2 cellular contexts compared by ENCODE assay signal in the genomic region with DNA sequence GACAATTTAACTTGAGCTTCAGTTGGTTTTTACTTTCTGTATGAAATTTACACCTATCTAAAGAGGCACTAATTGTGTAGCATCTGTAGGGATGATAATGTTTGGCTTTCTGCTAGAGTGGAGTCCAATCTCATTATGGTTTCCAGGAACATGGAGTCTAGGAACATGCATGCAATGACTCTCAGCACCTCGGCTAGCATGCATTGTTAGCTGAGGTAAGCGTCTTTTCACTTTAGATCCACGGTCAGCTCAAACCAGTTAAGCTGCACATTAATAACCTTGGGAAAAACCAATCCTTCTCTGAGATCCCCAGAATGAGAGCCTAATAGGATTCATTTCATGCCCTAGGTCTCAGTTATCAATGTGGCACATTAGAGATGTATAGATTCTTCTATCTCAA.
TF ChIP-seq lines count a peak whose summit lies in the region.

No MANE protein-coding gene starts in this region.

TF ChIP-seq in A549, 52 proteins besides CTCF, POLR2A, EP300 and RAD21 (continued from another document):
- TF ChIP-seq CHD4 (IDR thresholded peaks at IDR 0.05; ENCODE audit: borderline replicate concordance) (no peak), MAFK (IDR thresholded peaks at IDR 0.05; ENCODE audit: partially characterized antibody) (peak; percentile 9)

TF ChIP-seq in HCT116, 20 proteins besides CTCF, POLR2A, EP300 and RAD21 (continued from another document):
- no peak for TF ChIP-seq SIN3A (IDR thresholded peaks at IDR 0.05; ENCODE audit: low read depth)
- no peak for TF ChIP-seq EGR1 (IDR thresholded peaks at IDR 0.05; ENCODE audit: low read depth)
- TF ChIP-seq ZNF274 (IDR thresholded peaks at IDR 0.05; ENCODE audit: low read depth, low read length) = no peak
- TF ChIP-seq, protein P1, sequence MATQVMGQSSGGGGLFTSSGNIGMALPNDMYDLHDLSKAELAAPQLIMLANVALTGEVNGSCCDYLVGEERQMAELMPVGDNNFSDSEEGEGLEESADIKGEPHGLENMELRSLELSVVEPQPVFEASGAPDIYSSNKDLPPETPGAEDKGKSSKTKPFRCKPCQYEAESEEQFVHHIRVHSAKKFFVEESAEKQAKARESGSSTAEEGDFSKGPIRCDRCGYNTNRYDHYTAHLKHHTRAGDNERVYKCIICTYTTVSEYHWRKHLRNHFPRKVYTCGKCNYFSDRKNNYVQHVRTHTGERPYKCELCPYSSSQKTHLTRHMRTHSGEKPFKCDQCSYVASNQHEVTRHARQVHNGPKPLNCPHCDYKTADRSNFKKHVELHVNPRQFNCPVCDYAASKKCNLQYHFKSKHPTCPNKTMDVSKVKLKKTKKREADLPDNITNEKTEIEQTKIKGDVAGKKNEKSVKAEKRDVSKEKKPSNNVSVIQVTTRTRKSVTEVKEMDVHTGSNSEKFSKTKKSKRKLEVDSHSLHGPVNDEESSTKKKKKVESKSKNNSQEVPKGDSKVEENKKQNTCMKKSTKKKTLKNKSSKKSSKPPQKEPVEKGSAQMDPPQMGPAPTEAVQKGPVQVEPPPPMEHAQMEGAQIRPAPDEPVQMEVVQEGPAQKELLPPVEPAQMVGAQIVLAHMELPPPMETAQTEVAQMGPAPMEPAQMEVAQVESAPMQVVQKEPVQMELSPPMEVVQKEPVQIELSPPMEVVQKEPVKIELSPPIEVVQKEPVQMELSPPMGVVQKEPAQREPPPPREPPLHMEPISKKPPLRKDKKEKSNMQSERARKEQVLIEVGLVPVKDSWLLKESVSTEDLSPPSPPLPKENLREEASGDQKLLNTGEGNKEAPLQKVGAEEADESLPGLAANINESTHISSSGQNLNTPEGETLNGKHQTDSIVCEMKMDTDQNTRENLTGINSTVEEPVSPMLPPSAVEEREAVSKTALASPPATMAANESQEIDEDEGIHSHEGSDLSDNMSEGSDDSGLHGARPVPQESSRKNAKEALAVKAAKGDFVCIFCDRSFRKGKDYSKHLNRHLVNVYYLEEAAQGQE (IDR thresholded peaks at IDR 0.05; ENCODE audit: low read depth) = no peak
- no peak for TF ChIP-seq EZH2phosphoT487 (IDR thresholded peaks at IDR 0.05; ENCODE audit: borderline replicate concordance)
- TF ChIP-seq ZFX (IDR thresholded peaks at IDR 0.05) = no peak
- no peak for TF ChIP-seq SP1 (IDR thresholded peaks at IDR 0.05; ENCODE audit: low read depth)
- TF ChIP-seq TCF7L2 (IDR thresholded peaks at IDR 0.05; ENCODE audit: borderline replicate concordance, extremely low read depth, insufficient read depth, insufficient read length) = no peak
- TF ChIP-seq ZBTB33 (IDR thresholded peaks at IDR 0.05; ENCODE audit: extremely low read depth, insufficient replicate concordance, low read length) = no peak
- TF ChIP-seq CBX3 (IDR thresholded peaks at IDR 0.05; ENCODE audit: low read depth) = no peak
- TF ChIP-seq MAX (IDR thresholded peaks at IDR 0.05) = no peak
- TF ChIP-seq, protein P2, sequence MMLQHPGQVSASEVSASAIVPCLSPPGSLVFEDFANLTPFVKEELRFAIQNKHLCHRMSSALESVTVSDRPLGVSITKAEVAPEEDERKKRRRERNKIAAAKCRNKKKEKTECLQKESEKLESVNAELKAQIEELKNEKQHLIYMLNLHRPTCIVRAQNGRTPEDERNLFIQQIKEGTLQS (IDR thresholded peaks at IDR 0.05) = no peak
- TF ChIP-seq CEBPB (IDR thresholded peaks at IDR 0.05; ENCODE audit: low read depth) = no peak
